20 cellular contexts compared by ENCODE assay signal in the genomic region with DNA sequence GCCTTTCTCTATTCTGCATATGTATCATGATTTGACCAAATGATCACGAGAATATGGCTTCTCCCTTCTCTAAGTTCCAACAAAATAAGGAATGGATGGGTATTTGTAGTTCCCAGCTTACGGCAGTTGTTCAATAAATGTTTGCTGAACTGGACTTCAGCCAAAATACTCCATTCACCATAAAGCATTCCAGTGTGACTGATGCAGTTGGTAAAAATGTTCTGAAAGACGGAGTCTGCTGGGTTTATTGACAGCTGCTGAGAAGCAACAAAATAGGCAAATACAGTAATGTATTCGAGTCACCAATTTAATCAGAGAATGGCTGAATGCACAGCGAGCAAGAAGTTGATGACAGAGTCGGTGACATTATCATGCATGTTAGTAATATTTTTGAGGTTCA. TPM values are rescaled to one million over a fixed set of nuclear protein-coding genes. Genes with fewer than 3 reads are reported as not detected.
A peak's percentile ranks its signal among the peaks of the same experiment; 100 is the strongest.
DNase-seq lines count a peak whose midpoint lies in the region; ATAC-seq and TF ChIP-seq lines count a peak whose summit lies in the region.
"Had no signal": no experiment of that assay in that cellular context is flagged by ENCODE, and none has a peak within 500 bp of the region (broad histone marks: within the 10 kb centered on the region; RNA-seq: fewer than 3 reads in every experiment).

No MANE protein-coding gene starts in this region.

- no peaks in the 10 kb centered on the region for H3F3A ChIP-seq in neural progenitor cell (ENCODE audit: low read depth)

- H4K20me1 ChIP-seq in neural progenitor cell (ENCODE audit: low read depth) = peaks cover 2% of the 10 kb centered on the region

- H2AFZ ChIP-seq in neural progenitor cell (replicated peaks) = no peak overlapping the region
- H2AFZ ChIP-seq: hepatocyte had no signal

- no peak overlapping the region for H3K4me2 ChIP-seq in neural progenitor cell
- H3K4me2 ChIP-seq: hepatocyte, SK-N-SH had no signal

- H3K4me1 ChIP-seq in neural progenitor cell = peaks cover 9% of the 10 kb centered on the region
- H3K4me1 ChIP-seq: pancreas had no signal

- no peaks in the 10 kb centered on the region for H3K36me3 Mint-ChIP-seq in neural progenitor cell
- H3K36me3 Mint-ChIP-seq: activated naive CD4-positive, alpha-beta T cell treated with anti-CD3 and anti-CD28 coated beads, Interleukin-2, amount 50 U/mL, for 72 hours had no signal

- H3K9me3 Mint-ChIP-seq in neural progenitor cell = no peaks in the 10 kb centered on the region
- H3K9me3 Mint-ChIP-seq: activated T-helper 1 cell treated with anti-CD3 and anti-CD28 coated beads, Interleukin-12 subunit alpha, Interleukin-12 subunit beta, Interleukin-2, Interleukin-4 antibody, amounts not matched to agents 30 ng/mL and 10 ng/mL and 1 ng/mL, durations not matched to agents 14 hours and 24 hours and 36 hours; stimulated activated naive CD8-positive, alpha-beta T cell treated with anti-CD3 and anti-CD28 coated beads, Interleukin-15, amount 100 ng/mL, for 72 hours had no signal

- H3K36me3 ChIP-seq in neural progenitor cell = no peaks in the 10 kb centered on the region
- H3K36me3 ChIP-seq: pancreas had no signal

- H3K9ac ChIP-seq in neural progenitor cell = no peak overlapping the region
- H3K9ac ChIP-seq: SK-N-SH had no signal

- no peaks in the 10 kb centered on the region for H3K27me3 ChIP-seq in neural progenitor cell
- H3K27me3 ChIP-seq: hepatocyte, pancreas had no signal

- H3K27ac ChIP-seq in neural progenitor cell = no peak overlapping the region
- H3K27ac ChIP-seq: hepatocyte, pancreas had no signal

- no peaks in the 10 kb centered on the region for H3K27me3 Mint-ChIP-seq in neural progenitor cell (ENCODE audit: insufficient read depth, low read depth)
- H3K27me3 Mint-ChIP-seq: stimulated activated naive CD8-positive, alpha-beta T cell treated with anti-CD3 and anti-CD28 coated beads, Interleukin-15, amount 100 ng/mL, for 72 hours had no signal

- peak overlapping the region; percentile 34 for H3K27ac Mint-ChIP-seq in neural progenitor cell
- H3K27ac Mint-ChIP-seq: activated naive CD4-positive, alpha-beta T cell treated with anti-CD3 and anti-CD28 coated beads, Interleukin-2, amount 50 U/mL, for 72 hours; activated T-helper 1 cell treated with anti-CD3 and anti-CD28 coated beads, Interleukin-12 subunit alpha, Interleukin-12 subunit beta, Interleukin-2, Interleukin-4 antibody, amounts not matched to agents 30 ng/mL and 10 ng/mL and 1 ng/mL, durations not matched to agents 14 hours and 24 hours and 36 hours; stimulated activated naive CD8-positive, alpha-beta T cell treated with anti-CD3 and anti-CD28 coated beads, Interleukin-15, amount 100 ng/mL, for 72 hours had no signal

- no peak overlapping the region for H3K4me3 Mint-ChIP-seq in neural progenitor cell
- H3K4me3 Mint-ChIP-seq: activated T-helper 1 cell treated with anti-CD3 and anti-CD28 coated beads, Interleukin-12 subunit alpha, Interleukin-12 subunit beta, Interleukin-2, Interleukin-4 antibody, amounts not matched to agents 30 ng/mL and 10 ng/mL and 1 ng/mL, durations not matched to agents 14 hours and 24 hours and 36 hours; stimulated activated naive CD8-positive, alpha-beta T cell treated with anti-CD3 and anti-CD28 coated beads, Interleukin-15, amount 100 ng/mL, for 72 hours had no signal

- no peaks in the 10 kb centered on the region for H3K9me3 ChIP-seq in neural progenitor cell (ENCODE audit: low read depth)
- H3K9me3 ChIP-seq: pancreas, SK-N-SH had no signal

- H3K4me1 Mint-ChIP-seq in neural progenitor cell = peaks cover 20% of the 10 kb centered on the region
- H3K4me1 Mint-ChIP-seq: stimulated activated naive CD8-positive, alpha-beta T cell treated with anti-CD3 and anti-CD28 coated beads, Interleukin-15, amount 100 ng/mL, for 72 hours had no signal

- no peak for ATAC-seq in HG03097 (IDR thresholded peaks at IDR 0.05; ENCODE audit: low FRiP score, unreplicated experiment)
- ATAC-seq in HG03354 (IDR thresholded peaks at IDR 0.05; ENCODE audit: poor library complexity, severe bottlenecking, unreplicated experiment) = no peak
- ATAC-seq: activated naive CD4-positive, alpha-beta T cell treated with anti-CD3 and anti-CD28 coated beads, Interleukin-2, amount 50 U/mL, for 72 hours; pancreas; stimulated activated naive CD8-positive, alpha-beta T cell treated with anti-CD3 and anti-CD28 coated beads, Interleukin-15, amount 100 ng/mL, for 72 hours had no signal

- TF ChIP-seq CTCF in neural progenitor cell (IDR thresholded peaks at IDR 0.05) = no peak

- no peaks in the 10 kb centered on the region for H3K79me2 ChIP-seq in neural progenitor cell (ENCODE audit: low read depth)
- H3K79me2 ChIP-seq: hepatocyte had no signal

- DNase-seq in EL (peak; percentile 16), NCI-H345 treated with DMSO at 0.1 percent for 48 hours (lab: John Stamatoyannopoulos, UW; ENCODE audit: unreplicated experiment) (peak; percentile 62), amniotic epithelial cell (ENCODE audit: low read depth) (peak; percentile 9), neural progenitor cell (ENCODE audit: low spot score) (no peak), epidermal melanocyte (ENCODE audit: insufficient read length, low spot score) (no peak)
- DNase-seq: activated CD4-positive, CD25-positive, alpha-beta regulatory T cell treated with anti-CD3 and anti-CD28 coated beads, Interleukin-2, amount 50 U/mL, for 72 hours; dermis blood vessel endothelial cell; GDM1; NCI-H2029 treated with DMSO at 0.1 percent for 48 hours; NCI-H526 treated with DMSO at 0.1 percent for 48 hours; pancreas; SK-N-SH; stimulated activated CD4-positive, alpha-beta T cell treated with anti-CD3 and anti-CD28 coated beads, Interleukin-2, amount 100 ng/mL, for 48 hours; stimulated activated naive CD8-positive, alpha-beta T cell treated with anti-CD3 and anti-CD28 coated beads, Interleukin-15, amount 100 ng/mL, for 72 hours; trophoblast cell had no signal

- H3K4me3 ChIP-seq in neural progenitor cell = no peak overlapping the region
- H3K4me3 ChIP-seq: hepatocyte, pancreas had no signal

RNA-seq across cellular contexts. Expression of a gene that starts 30.5 kb away (rescaled TPM):
- total RNA-seq in neural progenitor cell (ENCODE audit: low replicate concordance) = 25.0 and 38.2 TPM in 2 replicates
- total RNA-seq: activated T-helper 1 cell treated with anti-CD3 and anti-CD28 coated beads, Interleukin-12 subunit alpha, Interleukin-12 subunit beta, Interleukin-2, Interleukin-4 antibody, amounts not matched to agents 30 ng/mL and 10 ng/mL and 1 ng/mL, durations not matched to agents 14 hours and 24 hours and 36 hours had no signal

Comparison
In these comparisons a context has a peak if more than half of its experiments do, and no peak if none do; other contexts are left out.
1. DNase-seq: peak in EL (single experiment), NCI-H345 treated with DMSO at 0.1 percent for 48 hours (single experiment) and amniotic epithelial cell (single experiment); none in neural progenitor cell (single experiment) and epidermal melanocyte (single experiment).